In the genomic region with DNA sequence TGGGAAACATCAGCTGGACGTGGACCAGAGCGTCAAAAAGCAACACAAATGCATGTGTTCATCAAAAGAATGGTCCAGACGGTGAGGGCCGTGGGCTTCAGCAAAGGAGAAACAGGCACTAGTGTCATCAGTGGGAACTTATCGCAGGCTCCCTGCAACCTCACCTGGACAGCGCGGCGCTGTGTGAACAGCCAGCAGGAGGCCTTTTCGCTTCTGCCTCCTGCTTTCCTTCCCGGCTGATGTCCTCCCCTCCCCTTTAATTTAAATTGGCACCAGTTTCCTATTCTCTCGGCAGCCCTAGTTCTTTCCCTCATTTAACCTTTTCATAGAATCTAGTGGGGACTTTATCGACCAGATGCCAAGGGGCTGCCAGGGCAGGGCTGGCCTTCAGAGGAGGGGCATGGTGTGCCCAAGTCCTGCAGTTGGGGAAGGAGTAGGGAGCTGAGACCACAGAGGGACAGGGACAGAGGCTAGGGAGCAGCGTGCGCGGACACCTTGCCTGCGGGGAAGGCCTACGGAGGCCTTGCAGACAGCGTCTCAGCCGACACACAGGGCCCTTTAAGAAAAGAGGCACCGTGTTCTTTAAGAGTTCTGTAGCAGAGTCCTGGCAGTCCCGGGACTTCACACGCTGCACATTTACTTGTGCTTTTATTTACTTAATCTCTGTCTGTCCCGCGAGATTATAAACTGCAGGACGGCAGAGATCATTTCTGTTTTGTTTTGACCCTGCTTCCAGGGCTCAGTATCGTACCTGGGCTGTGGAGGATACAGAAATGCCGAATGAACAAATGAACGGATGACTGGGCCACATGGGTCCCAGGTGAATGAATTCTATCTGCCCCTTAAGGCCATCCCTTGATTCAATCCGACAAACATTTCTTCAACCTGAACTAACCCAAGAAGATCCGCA, we compare ENCODE assay signal across 20 cellular contexts. TPM values are rescaled to one million over a fixed set of nuclear protein-coding genes. Genes with fewer than 3 reads are reported as not detected.
DNase-seq lines count a peak whose midpoint lies in the region; ATAC-seq and TF ChIP-seq lines count a peak whose summit lies in the region.
"Had no signal": no experiment of that assay in that cellular context is flagged by ENCODE, and none has a peak within 500 bp of the region (broad histone marks: within the 10 kb centered on the region; RNA-seq: fewer than 3 reads in every experiment).

No MANE protein-coding gene starts in this region.

- WGBS in heart right ventricle, 2 donors, result 48 to 52% methylated on average over 30 of the region's 30 CpGs
- 60 to 62% methylated on average over 30 of the region's 30 CpGs for WGBS in thyroid gland, 2 donors

- no peaks in the 10 kb centered on the region for H3K36me3 Mint-ChIP-seq in activated CD4-positive, alpha-beta T cell treated with anti-CD3 and anti-CD28 coated beads, Interleukin-2, amount 10 ng/mL, durations not matched to agents 24 days and 14 days (ENCODE audit: low read depth)
- no peaks in the 10 kb centered on the region for H3K36me3 Mint-ChIP-seq in nephron progenitor cell (ENCODE audit: low read depth)
- H3K36me3 Mint-ChIP-seq: CD4-positive, alpha-beta memory T cell; stimulated activated effector memory CD8-positive, alpha-beta T cell treated with anti-CD3 and anti-CD28 coated beads, Interleukin-12 subunit alpha, Interleukin-12 subunit beta, amount 100 ng/mL, for 72 hours had no signal

- H3K27me3 Mint-ChIP-seq in activated CD4-positive, alpha-beta T cell treated with anti-CD3 and anti-CD28 coated beads, Interleukin-2, amount 10 ng/mL, durations not matched to agents 24 days and 14 days, result no peaks in the 10 kb centered on the region
- H3K27me3 Mint-ChIP-seq in nephron progenitor cell (ENCODE audit: low read depth, poor library complexity), result no peaks in the 10 kb centered on the region

- H3K4me1 Mint-ChIP-seq in activated CD4-positive, alpha-beta T cell treated with anti-CD3 and anti-CD28 coated beads, Interleukin-2, amount 10 ng/mL, durations not matched to agents 24 days and 14 days, result no peaks in the 10 kb centered on the region
- peaks cover 12% of the 10 kb centered on the region for H3K4me1 Mint-ChIP-seq in nephron progenitor cell
- H3K4me1 Mint-ChIP-seq: CD4-positive, alpha-beta memory T cell; stimulated activated effector memory CD8-positive, alpha-beta T cell treated with anti-CD3 and anti-CD28 coated beads, Interleukin-12 subunit alpha, Interleukin-12 subunit beta, amount 100 ng/mL, for 72 hours had no signal

- H3K27me3 ChIP-seq in heart right ventricle (no peaks in the 10 kb centered on the region), thyroid gland (no peaks in the 10 kb centered on the region), gastrocnemius medialis (no peaks in the 10 kb centered on the region)
- H3K27me3 ChIP-seq: uterus had no signal

- ATAC-seq in heart right ventricle (peak; percentile 31 to 73 (median 56)), GM21515 (IDR thresholded peaks at IDR 0.05; ENCODE audit: unreplicated experiment) (no peak), gastrocnemius medialis (no peak)
- ATAC-seq: HCT116; lower lobe of right lung; stimulated activated effector memory CD8-positive, alpha-beta T cell treated with anti-CD3 and anti-CD28 coated beads, Interleukin-12 subunit alpha, Interleukin-12 subunit beta, amount 100 ng/mL, for 72 hours had no signal

- H3K9me3 Mint-ChIP-seq in activated CD4-positive, alpha-beta T cell treated with anti-CD3 and anti-CD28 coated beads, Interleukin-2, amount 10 ng/mL, durations not matched to agents 24 days and 14 days, result no peaks in the 10 kb centered on the region
- no peaks in the 10 kb centered on the region for H3K9me3 Mint-ChIP-seq in nephron progenitor cell
- H3K9me3 Mint-ChIP-seq: stimulated activated effector memory CD8-positive, alpha-beta T cell treated with anti-CD3 and anti-CD28 coated beads, Interleukin-12 subunit alpha, Interleukin-12 subunit beta, amount 100 ng/mL, for 72 hours had no signal

- H3K9me3 ChIP-seq in heart right ventricle (no peaks in the 10 kb centered on the region), thyroid gland (no peaks in the 10 kb centered on the region), gastrocnemius medialis (no peaks in the 10 kb centered on the region)
- H3K9me3 ChIP-seq: lower lobe of right lung, uterus had no signal

- H3K4me3 ChIP-seq in heart right ventricle, result peak overlapping the region in 4 of 10 donors; percentile 8 to 25 (median 17)
- H3K4me3 ChIP-seq in thyroid gland (replicated peaks in 1 of 3), result no peak overlapping the region
- H3K4me3 ChIP-seq in coronary artery, result no peak overlapping the region
- H3K4me3 ChIP-seq in gastrocnemius medialis, result no peak overlapping the region
- H3K4me3 ChIP-seq: lower lobe of right lung, uterus had no signal

- H3K4me3 Mint-ChIP-seq in activated CD4-positive, alpha-beta T cell treated with anti-CD3 and anti-CD28 coated beads, Interleukin-2, amount 10 ng/mL, durations not matched to agents 24 days and 14 days, result no peak overlapping the region
- no peak overlapping the region for H3K4me3 Mint-ChIP-seq in nephron progenitor cell
- H3K4me3 Mint-ChIP-seq: CD4-positive, alpha-beta memory T cell; stimulated activated effector memory CD8-positive, alpha-beta T cell treated with anti-CD3 and anti-CD28 coated beads, Interleukin-12 subunit alpha, Interleukin-12 subunit beta, amount 100 ng/mL, for 72 hours had no signal

- H3K4me1 ChIP-seq in heart right ventricle, result peaks cover 0 to 25% (median 0%) of the 10 kb centered on the region in 9 donors
- H3K4me1 ChIP-seq in thyroid gland, result peaks cover 34 to 40% of the 10 kb centered on the region in 2 donors
- no peaks in the 10 kb centered on the region for H3K4me1 ChIP-seq in gastrocnemius medialis
- H3K4me1 ChIP-seq: lower lobe of right lung, uterus had no signal

- H3K27ac ChIP-seq in heart right ventricle (peak overlapping the region in 7 of 10 donors; percentile 10 to 76 (median 58)), thyroid gland (peak overlapping the region in 2 of 3 donors; percentile 4 to 88), coronary artery (no peak overlapping the region), gastrocnemius medialis (no peak overlapping the region)
- H3K27ac ChIP-seq: lower lobe of right lung, uterus had no signal

- TF ChIP-seq POLR2A in thyroid gland (IDR thresholded peaks at IDR 0.05) (peak in 1 of 2 donors; percentile 8), gastrocnemius medialis (IDR thresholded peaks at IDR 0.05) (no peak)

- H3K36me3 ChIP-seq in heart right ventricle (no peaks in the 10 kb centered on the region), thyroid gland (no peaks in the 10 kb centered on the region), gastrocnemius medialis (no peaks in the 10 kb centered on the region)
- H3K36me3 ChIP-seq: lower lobe of right lung, uterus had no signal

- TF ChIP-seq CTCF in heart right ventricle (IDR thresholded peaks at IDR 0.05), result peak in 4 of 9 donors; percentile 9 to 26 (median 24)
- TF ChIP-seq CTCF in nephron progenitor cell (IDR thresholded peaks at IDR 0.05), result no peak
- no peak for TF ChIP-seq CTCF in thyroid gland (IDR thresholded peaks at IDR 0.05)
- TF ChIP-seq CTCF in coronary artery (IDR thresholded peaks at IDR 0.05), result no peak
- TF ChIP-seq CTCF in gastrocnemius medialis (IDR thresholded peaks at IDR 0.05 in 4 of 5, conservative IDR thresholded peaks at IDR 0.05 in 1 of 5), result no peak

- intact Hi-C loops in activated CD4-positive, alpha-beta T cell treated with anti-CD3 and anti-CD28 coated beads, Interleukin-2, amount 10 ng/mL, durations not matched to agents 24 days and 14 days (cut with micrococcal nuclease), result no loop called here
- intact Hi-C loops in heart right ventricle (cut with DNase I), result no loop called here
- intact Hi-C loops in thyroid gland (cut with DNase I), result no loop called here
- intact Hi-C loops in gastrocnemius medialis (cut with DNase I; ENCODE audit: low total_unique reads), result no loop called here

- in situ Hi-C loops in gastrocnemius medialis (cut with MboI; ENCODE audit: low sequenced_read_pairs in 4 of 4), result no loop called here

- DNase-seq in activated CD4-positive, alpha-beta T cell treated with anti-CD3 and anti-CD28 coated beads, Interleukin-2, amount 10 ng/mL, durations not matched to agents 24 days and 14 days, result peak; percentile 41
- no peak for DNase-seq in activated CD4-positive, alpha-beta T cell treated with anti-CD3 and anti-CD28 coated beads for 48 hours
- DNase-seq in heart right ventricle (no peak), nephron progenitor cell (no peak), thyroid gland (peak in 1 of 2 donors; percentile 38), coronary artery (ENCODE audit: low spot score) (no peak), gastrocnemius medialis (no peak)
- DNase-seq: activated CD4-positive, alpha-beta T cell treated with anti-CD3 and anti-CD28 coated beads for 4 hours; activated naive CD4-positive, alpha-beta T cell treated with anti-CD3 and anti-CD28 coated beads, Interleukin-2, amount 50 U/mL, for 16 hours; activated T-cell treated with anti-CD3 and anti-CD28 coated beads for 4 hours; CD4-positive, alpha-beta memory T cell; effector CD8-positive, alpha-beta T cell; lower lobe of right lung; NCI-H2171; SIG-M5; uterus had no signal

- H3K27ac Mint-ChIP-seq in activated CD4-positive, alpha-beta T cell treated with anti-CD3 and anti-CD28 coated beads, Interleukin-2, amount 10 ng/mL, durations not matched to agents 24 days and 14 days, result no peak overlapping the region
- H3K27ac Mint-ChIP-seq in nephron progenitor cell, result peak overlapping the region; percentile 47
- H3K27ac Mint-ChIP-seq: CD4-positive, alpha-beta memory T cell; stimulated activated effector memory CD8-positive, alpha-beta T cell treated with anti-CD3 and anti-CD28 coated beads, Interleukin-12 subunit alpha, Interleukin-12 subunit beta, amount 100 ng/mL, for 72 hours had no signal

RNA-seq across cellular contexts. Expression of a gene that starts 8.4 kb away (rescaled TPM):
- total RNA-seq in activated CD4-positive, alpha-beta T cell treated with anti-CD3 and anti-CD28 coated beads, Interleukin-2, amount 10 ng/mL, durations not matched to agents 24 days and 14 days, result not detected in 2 replicates
- 1,000 to 10,000 TPM in 8 of 10 donors, 100 to 1,000 TPM in 2; 975 to 3,169 (median 1,932) TPM for total RNA-seq in heart right ventricle
- 100 to 1,000 TPM; 175 to 259 TPM for polyA plus RNA-seq in heart right ventricle
- 100 to 1,000 TPM; 290 to 437 (median 377) TPM for total RNA-seq in thyroid gland
- 10 to 100 TPM; 15.3 to 64.5 (median 17.4) TPM for total RNA-seq in gastrocnemius medialis
- total RNA-seq: CD4-positive, alpha-beta memory T cell; T-helper 2 cell treated with Interferon-gamma antibody and Interleukin-4, amounts not matched to agents 100 ng/mL and 5 ng/mL, for 36 hours had no signal
- polyA plus RNA-seq: CD4-positive, alpha-beta memory T cell had no signal

Comparison
In these comparisons a context has a peak if more than half of its experiments do, and no peak if none do; other contexts are left out.
1. ATAC-seq: peak in heart right ventricle (8 of 8); none in GM21515 (single experiment) and gastrocnemius medialis (0 of 2).
2. H3K27ac ChIP-seq: peak in heart right ventricle (7 of 10) and thyroid gland (2 of 3); none in coronary artery (0 of 2) and gastrocnemius medialis (0 of 4).
3. RNA of a gene that starts 8.4 kb away (total RNA-seq): 975 to 3,169 TPM in heart right ventricle, 290 to 437 TPM in thyroid gland and 15.3 to 64.5 TPM in gastrocnemius medialis; not detected in activated CD4-positive, alpha-beta T cell treated with anti-CD3 and anti-CD28 coated beads, Interleukin-2, amount 10 ng/mL, durations not matched to agents 24 days and 14 days; every median in the first group is over 10 times any median in the second.